Comparison of ENCODE assay signal across 22 cellular contexts in genomic region chr1:32902535-32902920, GRCh38. TPM values are rescaled to one million over a fixed set of nuclear protein-coding genes. Genes with fewer than 3 reads are reported as not detected.
DNase-seq lines count a peak whose midpoint lies in the region; ATAC-seq and TF ChIP-seq lines count a peak whose summit lies in the region.
"Had no signal": no experiment of that assay in that cellular context is flagged by ENCODE, and none has a peak within 500 bp of the region (broad histone marks: within the 10 kb centered on the region; RNA-seq: fewer than 3 reads in every experiment).

No MANE protein-coding gene starts in this region.

- H4K8ac ChIP-seq in neuronal stem cell (ENCODE audit: low read depth, low read length) = no peak overlapping the region

- H3K4me3 ChIP-seq in CD8-positive, alpha-beta T cell (ENCODE audit: low read depth, low read length) = no peak overlapping the region
- no peak overlapping the region for H3K4me3 ChIP-seq in neuronal stem cell (ENCODE audit: low read length in 2 of 2)
- H3K4me3 ChIP-seq: body of pancreas had no signal

- H3K4me1 Mint-ChIP-seq in CD8-positive, alpha-beta T cell (ENCODE audit: low read depth) = peaks cover 7% of the 10 kb centered on the region
- peaks cover 11% of the 10 kb centered on the region for H3K4me1 Mint-ChIP-seq in chondrocyte (ENCODE audit: low read depth)

- H3K4ac ChIP-seq in neuronal stem cell (ENCODE audit: low read length) = no peak overlapping the region

- H3K9ac ChIP-seq in neuronal stem cell (ENCODE audit: low read depth, low read length, poor library complexity) = no peak overlapping the region

- no peak overlapping the region for H3K14ac ChIP-seq in neuronal stem cell (ENCODE audit: low read length)

- H3K36me3 Mint-ChIP-seq in CD8-positive, alpha-beta T cell = no peaks in the 10 kb centered on the region
- no peaks in the 10 kb centered on the region for H3K36me3 Mint-ChIP-seq in chondrocyte (ENCODE audit: low read depth)

- CTCF ChIA-PET in CD8-positive, alpha-beta T cell (lab: Charles Lee) = interaction anchor here (1.0 to 1.1 kb wide), 2 partner anchors 10 to 235 kb away, joined by 3 read pairs; no protein-coding TSS in a partner anchor

- H3K4me1 ChIP-seq in CD8-positive, alpha-beta T cell (ENCODE audit: insufficient read depth, low read length) = peaks cover 9% of the 10 kb centered on the region
- peaks cover 0 to 5% of the 10 kb centered on the region in 2 donors for H3K4me1 ChIP-seq in neuronal stem cell (ENCODE audit: control insufficient read depth in 2 of 2, insufficient read depth in 1 of 2, low read depth in 1 of 2, low read length in 2 of 2)

- no peak for TF ChIP-seq CTCF in CD8-positive, alpha-beta T cell (IDR thresholded peaks at IDR 0.05)
- TF ChIP-seq CTCF in GM20000 (IDR thresholded peaks at IDR 0.05; ENCODE audit: extremely low read depth, missing control alignments) (no peak), chondrocyte (IDR thresholded peaks at IDR 0.05) (no peak)

- no peak overlapping the region for H2AK5ac ChIP-seq in neuronal stem cell (ENCODE audit: low read depth, low read length)

- H2BK120ac ChIP-seq in neuronal stem cell (ENCODE audit: low read depth, low read length) = no peak overlapping the region

- H3K36me3 ChIP-seq in CD8-positive, alpha-beta T cell (ENCODE audit: insufficient read depth, low read length) = no peaks in the 10 kb centered on the region
- no peaks in the 10 kb centered on the region for H3K36me3 ChIP-seq in neuronal stem cell (replicated peaks in 1 of 2; ENCODE audit: control insufficient read depth in 2 of 2, insufficient read depth in 2 of 2, low read length in 2 of 2)
- H3K36me3 ChIP-seq: BLaER1 treated with 17β-estradiol and CSF1 and Interleukin-3, amounts not matched to agents 10 nM and 100 nM; esophagus muscularis mucosa; heart left ventricle; tibial artery had no signal

- no peak for ATAC-seq in CD8-positive, alpha-beta T cell
- ATAC-seq in left ventricle myocardium superior (no peak), HG03520 (IDR thresholded peaks at IDR 0.05; ENCODE audit: unreplicated experiment) (no peak), HG03457 (IDR thresholded peaks at IDR 0.05; ENCODE audit: unreplicated experiment) (no peak), sciatic nerve (no peak)
- ATAC-seq: activated CD8-positive, alpha-beta T cell treated with anti-CD3 and anti-CD28 coated beads, Interleukin-2, amount 10 ng/mL, durations not matched to agents 7 days and 5 days; body of pancreas; heart left ventricle had no signal

- peak overlapping the region; percentile 26 for H3K4me3 Mint-ChIP-seq in CD8-positive, alpha-beta T cell
- peak overlapping the region; percentile 50 for H3K4me3 Mint-ChIP-seq in chondrocyte (ENCODE audit: unreplicated experiment)

- H3K18ac ChIP-seq in neuronal stem cell (ENCODE audit: low read length) = no peak overlapping the region

- peak overlapping the region; percentile 14 for H2BK12ac ChIP-seq in neuronal stem cell (ENCODE audit: low read length)

- no CpG with 5 or more reads among the region's 6 CpGs for WGBS in neuronal stem cell (ENCODE audit: extremely low coverage in 2 of 2, insufficient read length in 2 of 2, insufficient replicate concordance in 1 of 2), 2 donors

- no peak overlapping the region for H4K91ac ChIP-seq in neuronal stem cell (ENCODE audit: low read depth, low read length, poor library complexity)

- H3K27ac ChIP-seq in CD8-positive, alpha-beta T cell (ENCODE audit: low read depth, low read length) = no peak overlapping the region
- no peak overlapping the region for H3K27ac ChIP-seq in neuronal stem cell (replicated peaks; ENCODE audit: low read length)
- H3K27ac ChIP-seq: BLaER1 treated with 17β-estradiol and CSF1 and Interleukin-3, amounts not matched to agents 10 nM and 100 nM; dorsolateral prefrontal cortex; heart left ventricle; tibial artery had no signal

- H3K9me3 ChIP-seq in CD8-positive, alpha-beta T cell (ENCODE audit: low read length) = no peaks in the 10 kb centered on the region
- peaks cover 0 to 4% of the 10 kb centered on the region in 2 donors for H3K9me3 ChIP-seq in neuronal stem cell (replicated peaks in 1 of 2; ENCODE audit: control insufficient read depth in 2 of 2, insufficient read depth in 1 of 2, low read depth in 1 of 2, low read length in 2 of 2)
- H3K9me3 ChIP-seq: BLaER1 treated with 17β-estradiol and CSF1 and Interleukin-3, amounts not matched to agents 10 nM and 100 nM; body of pancreas; esophagus muscularis mucosa; heart left ventricle; tibial artery had no signal

- no peak overlapping the region for H2BK5ac ChIP-seq in neuronal stem cell (ENCODE audit: low read length)

- no peaks in the 10 kb centered on the region for H3K9me3 Mint-ChIP-seq in CD8-positive, alpha-beta T cell
- H3K9me3 Mint-ChIP-seq in chondrocyte (ENCODE audit: low read depth) = no peaks in the 10 kb centered on the region

- H3K27ac Mint-ChIP-seq in CD8-positive, alpha-beta T cell = no peak overlapping the region
- H3K27ac Mint-ChIP-seq in chondrocyte (ENCODE audit: unreplicated experiment) = no peak overlapping the region
- H3K27ac Mint-ChIP-seq: activated CD8-positive, alpha-beta T cell treated with anti-CD3 and anti-CD28 coated beads, Interleukin-2, amount 10 ng/mL, durations not matched to agents 7 days and 5 days had no signal

- no peaks in the 10 kb centered on the region for H3K79me1 ChIP-seq in neuronal stem cell (ENCODE audit: low read depth, low read length)

- H3K27me3 Mint-ChIP-seq in CD8-positive, alpha-beta T cell (ENCODE audit: low read depth) = peaks cover 32% of the 10 kb centered on the region
- H3K27me3 Mint-ChIP-seq in chondrocyte (ENCODE audit: low read depth) = no peaks in the 10 kb centered on the region

- POLR2A ChIA-PET in CD8-positive, alpha-beta T cell (lab: Charles Lee) = no interaction called here

- no peak overlapping the region for H2BK15ac ChIP-seq in neuronal stem cell (ENCODE audit: low read length)

- DNase-seq in CD8-positive, alpha-beta T cell = no peak
- DNase-seq in GM20000 (ENCODE audit: low spot score) (peak; percentile 16), chondrocyte (ENCODE audit: low spot score) (peak; percentile 72), neuronal stem cell (ENCODE audit: low spot score) (no peak), left ventricle myocardium superior (no peak), sciatic nerve (ENCODE audit: low spot score) (no peak)
- DNase-seq: activated CD8-positive, alpha-beta T cell treated with anti-CD3 and anti-CD28 coated beads, Interleukin-2, amount 10 ng/mL, durations not matched to agents 7 days and 5 days; activated gamma-delta T cell treated with Interleukin-2 at 50 U/mL for 16 hours; body of pancreas; DMS53; heart left ventricle; mesenchymal stem cell; NCI-H1930; NCI-H524; OCI-M1 had no signal

- H2AFZ ChIP-seq in neuronal stem cell (ENCODE audit: low read length) = no peak overlapping the region

- H3K27me3 ChIP-seq in CD8-positive, alpha-beta T cell (ENCODE audit: insufficient read depth, low read length) = peaks cover 7% of the 10 kb centered on the region
- H3K27me3 ChIP-seq in neuronal stem cell (ENCODE audit: control insufficient read depth in 3 of 3, insufficient read depth in 3 of 3, low read depth in 1 of 3, low read length in 3 of 3) = peaks cover 10 to 53% (median 38%) of the 10 kb centered on the region in 3 experiments
- H3K27me3 ChIP-seq: body of pancreas, dorsolateral prefrontal cortex had no signal

- H3K23ac ChIP-seq in neuronal stem cell (ENCODE audit: low read depth, low read length, poor library complexity) = peak overlapping the region; percentile 10

- no peak overlapping the region for H3K4me2 ChIP-seq in neuronal stem cell (ENCODE audit: insufficient read depth, low read length, poor library complexity, severe bottlenecking)

- intact Hi-C loops in CD8-positive, alpha-beta T cell (cut with DNase I, micrococcal nuclease) = no loop called here
- intact Hi-C loops in left ventricle myocardium superior (cut with micrococcal nuclease) (no loop called here), sciatic nerve (cut with DNase I) (no loop called here)

RNA-seq across cellular contexts. Expression of gene TMEM54, which starts 1.3 kb away (rescaled TPM):
- total RNA-seq in CD8-positive, alpha-beta T cell = not detected
- total RNA-seq in chondrocyte (14.6 to 23.7 TPM (median 21.1 TPM) in 3 replicates), left ventricle myocardium superior (6.7 TPM), sciatic nerve (12.3 TPM)
- 17.2 TPM for polyA plus RNA-seq in neuronal stem cell (2013, experiment 1 of 2)
- polyA plus RNA-seq in neuronal stem cell (2013, experiment 2 of 2) = 15.6 TPM
- total RNA-seq: activated CD8-positive, alpha-beta T cell treated with anti-CD3 and anti-CD28 coated beads, Interleukin-2, amount 10 ng/mL, durations not matched to agents 7 days and 5 days had no signal

RNA-seq across cellular contexts. Expression of gene HPCA, which starts 16.2 kb away (rescaled TPM):
- total RNA-seq in CD8-positive, alpha-beta T cell = not detected
- total RNA-seq in chondrocyte (0.54 TPM in 1 of 3 replicates, not detected in the others), left ventricle myocardium superior (not detected), sciatic nerve (0.27 TPM)
- polyA plus RNA-seq in neuronal stem cell (2013, experiment 1 of 2) = 6.1 TPM
- 6.8 TPM for polyA plus RNA-seq in neuronal stem cell (2013, experiment 2 of 2)
- total RNA-seq: activated CD8-positive, alpha-beta T cell treated with anti-CD3 and anti-CD28 coated beads, Interleukin-2, amount 10 ng/mL, durations not matched to agents 7 days and 5 days; body of pancreas; kidney epithelial cell had no signal
- polyA plus RNA-seq: heart left ventricle had no signal

RNA-seq across cellular contexts. Expression of gene FNDC5, which starts 31.8 kb away (rescaled TPM):
- total RNA-seq in CD8-positive, alpha-beta T cell = not detected
- total RNA-seq in chondrocyte = 2.6 to 4.6 TPM (median 4.0 TPM) in 3 replicates
- polyA plus RNA-seq in neuronal stem cell (2013, experiment 1 of 2) = 12.0 TPM
- polyA plus RNA-seq in neuronal stem cell (2013, experiment 2 of 2) = 11.7 TPM
- 156 TPM for total RNA-seq in left ventricle myocardium superior
- total RNA-seq in sciatic nerve = 1.6 TPM
- total RNA-seq: activated CD8-positive, alpha-beta T cell treated with anti-CD3 and anti-CD28 coated beads, Interleukin-2, amount 10 ng/mL, durations not matched to agents 7 days and 5 days; body of pancreas had no signal

Comparison
In these comparisons a context has a peak if more than half of its experiments do, and no peak if none do; other contexts are left out.
1. DNase-seq: peak in GM20000 (single experiment) and chondrocyte (single experiment); none in CD8-positive, alpha-beta T cell (0 of 7), neuronal stem cell (single experiment), left ventricle myocardium superior (single experiment) and sciatic nerve (single experiment).
2. RNA of gene FNDC5, which starts 31.8 kb away (total RNA-seq): 156 TPM in left ventricle myocardium superior (single experiment); 2.6 to 4.6 TPM in chondrocyte, 1.6 TPM in sciatic nerve (single experiment) and not detected in CD8-positive, alpha-beta T cell; every median in the first group is over 10 times any median in the second.